In genomic region chr21:34888569-34889286, GRCh38 we compare ENCODE assay signal across 8 cellular contexts.
DNase-seq lines count a peak whose midpoint lies in the region; ATAC-seq and TF ChIP-seq lines count a peak whose summit lies in the region.

No MANE protein-coding gene starts in this region.

- peaks cover 6% of the 10 kb centered on the region for H3K27me3 Mint-ChIP-seq in activated naive CD8-positive, alpha-beta T cell treated with anti-CD3 and anti-CD28 coated beads for 36 hours
- H3K27me3 Mint-ChIP-seq in type B pancreatic cell: peaks cover 72% of the 10 kb centered on the region

- H2BK12ac ChIP-seq in trophoblast cell (ENCODE audit: low read length): peak overlapping the region; percentile 15

- H3K4me1 Mint-ChIP-seq in activated naive CD8-positive, alpha-beta T cell treated with anti-CD3 and anti-CD28 coated beads for 36 hours: peaks cover 47% of the 10 kb centered on the region
- H3K4me1 Mint-ChIP-seq in type B pancreatic cell (ENCODE audit: unreplicated experiment): peaks cover 17% of the 10 kb centered on the region

- peak overlapping the region; percentile 99 for H3K4me2 ChIP-seq in trophoblast cell (ENCODE audit: low read length)

- H3K18ac ChIP-seq in trophoblast cell (ENCODE audit: low read length): peak overlapping the region; percentile 73

- peak overlapping the region; percentile 70 for H4K12ac ChIP-seq in trophoblast cell (ENCODE audit: low read depth, low read length)

- POLR2A ChIA-PET in GM10248 (lab: Yijun Ruan, JAX): interaction anchor here (0.9 to 1.2 kb wide), 2 partner anchors 86 to 163 kb away, joined by 3 to 4 read pairs; no protein-coding TSS in a partner anchor

- H3K27ac ChIP-seq in cardiac muscle cell (no peak overlapping the region), trophoblast cell (ENCODE audit: low read depth, low read length) (peak overlapping the region; percentile 84)

- H3K36me3 ChIP-seq in cardiac muscle cell (no peaks in the 10 kb centered on the region), trophoblast cell (ENCODE audit: control insufficient read depth in 1 of 2, insufficient read depth in 2 of 2, low read length in 2 of 2) (peaks cover 0 to 4% of the 10 kb centered on the region in 2 experiments)

- H3K4me3 Mint-ChIP-seq in activated naive CD8-positive, alpha-beta T cell treated with anti-CD3 and anti-CD28 coated beads for 36 hours: peak overlapping the region; percentile 94
- peak overlapping the region; percentile 94 for H3K4me3 Mint-ChIP-seq in type B pancreatic cell

- H3K27me3 ChIP-seq in cardiac muscle cell (peaks cover 97% of the 10 kb centered on the region), trophoblast cell (ENCODE audit: insufficient read depth, low read length) (peaks cover 9% of the 10 kb centered on the region)

- H3K27ac Mint-ChIP-seq in activated naive CD8-positive, alpha-beta T cell treated with anti-CD3 and anti-CD28 coated beads for 36 hours: peak overlapping the region; percentile 100
- peak overlapping the region; percentile 96 for H3K27ac Mint-ChIP-seq in type B pancreatic cell

- peak overlapping the region; percentile 82 for H2BK120ac ChIP-seq in trophoblast cell (ENCODE audit: insufficient read depth, low read length, poor library complexity)

- no peak for TF ChIP-seq CTCF in GM10248 (IDR thresholded peaks at IDR 0.05; ENCODE audit: control extremely low read depth, extremely low read depth, low read depth, missing control alignments)
- TF ChIP-seq CTCF in cardiac muscle cell (IDR thresholded peaks at IDR 0.05; ENCODE audit: low read depth, low read length): no peak
- no peak for TF ChIP-seq CTCF in type B pancreatic cell (conservative IDR thresholded peaks at IDR 0.05)

- peak overlapping the region; percentile 90 for H4K91ac ChIP-seq in trophoblast cell (ENCODE audit: low read depth, low read length)

- H2AFZ ChIP-seq in trophoblast cell (ENCODE audit: insufficient read depth, low read length, poor library complexity): peak overlapping the region; percentile 38

- peak; percentile 50 for ATAC-seq in HG02610 (IDR thresholded peaks at IDR 0.05; ENCODE audit: unreplicated experiment)
- ATAC-seq in SK-N-SH treated with all-trans-retinoic acid at 6 μM for 48 hours: peak; percentile 66

- peaks cover 38% of the 10 kb centered on the region for H3K79me1 ChIP-seq in trophoblast cell (ENCODE audit: low read length)

- no peak overlapping the region for H3K23ac ChIP-seq in trophoblast cell (ENCODE audit: low read length)

- peak overlapping the region; percentile 91 for H2BK5ac ChIP-seq in trophoblast cell (ENCODE audit: low read depth, low read length, poor library complexity)

- H3K9me3 Mint-ChIP-seq in activated naive CD8-positive, alpha-beta T cell treated with anti-CD3 and anti-CD28 coated beads for 36 hours: no peaks in the 10 kb centered on the region
- H3K9me3 Mint-ChIP-seq in type B pancreatic cell: no peaks in the 10 kb centered on the region

- no CpG with 5 or more reads among the region's 92 CpGs for WGBS in trophoblast cell (ENCODE audit: extremely low coverage, insufficient coverage, insufficient read length)

- CTCF ChIA-PET in GM10248 (lab: Yijun Ruan, JAX): interaction anchor here (1.0 to 4.2 kb wide), 31 partner anchors 9 to 1141 kb away, joined by 3 to 29 read pairs (median 4); no protein-coding TSS in a partner anchor

- H3K4me3 ChIP-seq in cardiac muscle cell: peak overlapping the region; percentile 49
- peak overlapping the region; percentile 91 for H3K4me3 ChIP-seq in trophoblast cell (ENCODE audit: low read depth, low read length)

- DNase-seq in GM10248 (ENCODE audit: extremely low spot score) (peak; percentile 84), NCI-H1092 (lab: John Stamatoyannopoulos, UW) (peak; percentile 81), cardiac muscle cell (ENCODE audit: low read depth in 1 of 2, low spot score in 1 of 2) (peak; percentile 96 to 98), trophoblast cell (peak; percentile 92 to 97), type B pancreatic cell (ENCODE audit: extremely low spot score, unreplicated experiment) (peak; percentile 86)
- DNase-seq in activated naive CD8-positive, alpha-beta T cell treated with anti-CD3 and anti-CD28 coated beads for 36 hours: peak; percentile 89

- H2AK5ac ChIP-seq in trophoblast cell (ENCODE audit: low read length): no peak overlapping the region

- H3K9me3 ChIP-seq in cardiac muscle cell (ENCODE audit: low read depth) (no peaks in the 10 kb centered on the region), trophoblast cell (ENCODE audit: insufficient read depth, low read depth, low read length) (peaks cover 3% of the 10 kb centered on the region)

- peak overlapping the region; percentile 20 for H3K14ac ChIP-seq in trophoblast cell (ENCODE audit: low read length)

- peak overlapping the region; percentile 75 for H4K8ac ChIP-seq in trophoblast cell (ENCODE audit: low read depth, low read length)

- no peak overlapping the region for H3K4ac ChIP-seq in trophoblast cell (ENCODE audit: low read depth, low read length)

- peak overlapping the region; percentile 92 for H3K9ac ChIP-seq in trophoblast cell (ENCODE audit: low read length)

- peaks cover 12% of the 10 kb centered on the region for H3K36me3 Mint-ChIP-seq in activated naive CD8-positive, alpha-beta T cell treated with anti-CD3 and anti-CD28 coated beads for 36 hours
- no peaks in the 10 kb centered on the region for H3K36me3 Mint-ChIP-seq in type B pancreatic cell

- H3K79me2 ChIP-seq in trophoblast cell (ENCODE audit: control insufficient read depth, insufficient read depth, low read length, poor library complexity): peaks cover 22% of the 10 kb centered on the region

- H3K4me1 ChIP-seq in cardiac muscle cell (ENCODE audit: low read depth) (peaks cover 8% of the 10 kb centered on the region), trophoblast cell (ENCODE audit: control insufficient read depth in 1 of 2, insufficient read depth in 2 of 2, low read length in 2 of 2) (peaks cover 4 to 11% of the 10 kb centered on the region in 2 experiments)

TF ChIP-seq in SK-N-SH treated with all-trans-retinoic acid at 6 μM for 48 hours, 23 proteins besides CTCF, POLR2A, EP300 and RAD21 (continues in another document):
- TF ChIP-seq RARB (CRISPR knock-in tag; IDR thresholded peaks at IDR 0.05) (no peak), ZNF70 (CRISPR knock-in tag; IDR thresholded peaks at IDR 0.05) (no peak), PPARA (CRISPR knock-in tag; IDR thresholded peaks at IDR 0.05; ENCODE audit: borderline replicate concordance) (no peak), OSR1 (CRISPR knock-in tag; IDR thresholded peaks at IDR 0.05) (no peak), ZC3H10 (CRISPR knock-in tag; IDR thresholded peaks at IDR 0.05) (no peak), ZFP30 (CRISPR knock-in tag; IDR thresholded peaks at IDR 0.05) (no peak), PATZ1 (CRISPR knock-in tag; IDR thresholded peaks at IDR 0.05; ENCODE audit: borderline replicate concordance) (no peak), ISL1 (CRISPR knock-in tag; IDR thresholded peaks at IDR 0.05) (no peak), CREB5 (CRISPR knock-in tag; IDR thresholded peaks at IDR 0.05; ENCODE audit: low read depth) (no peak), CSRNP3 (CRISPR knock-in tag; IDR thresholded peaks at IDR 0.05) (no peak), ZFP3 (CRISPR knock-in tag; IDR thresholded peaks at IDR 0.05) (no peak), CSDC2 (CRISPR knock-in tag; IDR thresholded peaks at IDR 0.05) (no peak), BACH2 (CRISPR knock-in tag; IDR thresholded peaks at IDR 0.05; ENCODE audit: borderline replicate concordance) (no peak)
